Comparison of ENCODE assay signal across 22 cellular contexts in genomic region chr2:164879901-164880535, GRCh38. TPM values are rescaled to one million over a fixed set of nuclear protein-coding genes. Genes with fewer than 3 reads are reported as not detected.
DNase-seq lines count a peak whose midpoint lies in the region; ATAC-seq, FAIRE-seq and TF ChIP-seq lines count a peak whose summit lies in the region.
"Had no signal": no experiment of that assay in that cellular context is flagged by ENCODE, and none has a peak within 500 bp of the region (broad histone marks: within the 10 kb centered on the region; RNA-seq: fewer than 3 reads in every experiment).

No MANE protein-coding gene starts in this region.

- no peak overlapping the region for H3K18ac ChIP-seq in mesendoderm (ENCODE audit: low read length)

- TF ChIP-seq CTCF in HepG2 (CRISPR knock-in tag; IDR thresholded peaks at IDR 0.05) = no peak
- TF ChIP-seq CTCF in right lobe of liver (IDR thresholded peaks at IDR 0.05) = no peak
- TF ChIP-seq CTCF in neural cell (IDR thresholded peaks at IDR 0.05; ENCODE audit: poor library complexity, severe bottlenecking) = no peak

- ATAC-seq in HepG2 = no peak
- no peak for ATAC-seq in right lobe of liver
- no peak for ATAC-seq in GM21723 (IDR thresholded peaks at IDR 0.05; ENCODE audit: unreplicated experiment)
- ATAC-seq: K562 had no signal

- no peak overlapping the region for H2AK5ac ChIP-seq in mesendoderm (ENCODE audit: low read length)

- in situ Hi-C loops in HepG2 (cut with HindIII; ENCODE audit: extremely low pct_ligation_motif_present, low pct_unique_long_range_greater_than_20kb) = no loop called here

- H2AFZ ChIP-seq in HepG2 (ENCODE audit: low read length) = no peak overlapping the region
- H2AFZ ChIP-seq in neural cell (ENCODE audit: low read depth, low read length) = no peak overlapping the region

- WGBS in HepG2 (ENCODE audit: low lambda C conversion rate) = 92% methylated on average over 2 of the region's 2 CpGs
- 57% methylated on average over 2 of the region's 2 CpGs for WGBS in right lobe of liver (ENCODE audit: insufficient coverage, low coverage, low lambda C conversion rate, missing lambda C conversion rate)
- WGBS in mesendoderm (ENCODE audit: extremely low coverage, insufficient coverage, low lambda C conversion rate) = no CpG with 5 or more reads among the region's 2 CpGs

- H3K79me2 ChIP-seq in HepG2 (ENCODE audit: insufficient read depth, low read length) = peaks cover 2% of the 10 kb centered on the region
- no peaks in the 10 kb centered on the region for H3K79me2 ChIP-seq in neural cell (replicated peaks; ENCODE audit: insufficient read depth, low read length)
- H3K79me2 ChIP-seq in mesendoderm (ENCODE audit: control insufficient read depth, insufficient read depth, low read length) = no peaks in the 10 kb centered on the region

- no peak overlapping the region for H3K4me3 ChIP-seq in HepG2 (replicated peaks in 1 of 3; ENCODE audit: insufficient read depth in 1 of 3, low read depth in 2 of 3, low read length in 3 of 3)
- no peak overlapping the region for H3K4me3 ChIP-seq in right lobe of liver
- H3K4me3 ChIP-seq in neural cell (ENCODE audit: low read length) = peak overlapping the region; percentile 1
- H3K4me3 ChIP-seq in subcutaneous abdominal adipose tissue (ENCODE audit: low read depth in 1 of 5, low read length in 5 of 5) = no peak overlapping the region
- H3K4me3 ChIP-seq in mesendoderm (ENCODE audit: low read length) = no peak overlapping the region
- H3K4me3 ChIP-seq: K562, Peyer's patch had no signal

- H2BK5ac ChIP-seq in mesendoderm (ENCODE audit: low read length) = no peak overlapping the region

- no peak overlapping the region for H3K4me2 ChIP-seq in HepG2 (ENCODE audit: low read depth, low read length)
- H3K4me2 ChIP-seq in neural cell (ENCODE audit: low read length) = no peak overlapping the region
- H3K4me2 ChIP-seq in mesendoderm (ENCODE audit: low read length) = no peak overlapping the region
- H3K4me2 ChIP-seq: SK-N-SH had no signal

- no TSS peak for BruUV-seq in HepG2 (replicated peaks; lab: Mats Ljungman, UMichigan)

- no peak overlapping the region for H2BK15ac ChIP-seq in mesendoderm (replicated peaks; ENCODE audit: low read depth)

- H3K9me3 ChIP-seq in HepG2 (ENCODE audit: low read length) (no peaks in the 10 kb centered on the region), right lobe of liver (no peaks in the 10 kb centered on the region), neural cell (ENCODE audit: low read length) (no peaks in the 10 kb centered on the region), subcutaneous abdominal adipose tissue (ENCODE audit: control insufficient read depth in 5 of 5, low read length in 5 of 5) (no peaks in the 10 kb centered on the region)
- H3K9me3 ChIP-seq: Peyer's patch, SK-N-SH had no signal

- CTCF ChIA-PET in HepG2 (lab: Yijun Ruan, JAX; ENCODE audit: low intra/inter-chr PET ratio, low total read pairs) = no interaction called here

- H3K23ac ChIP-seq in mesendoderm (ENCODE audit: low read length) = no peak overlapping the region

- H3K4ac ChIP-seq in mesendoderm (ENCODE audit: low read depth, low read length) = no peak overlapping the region

- H3K4me1 ChIP-seq in HepG2 (ENCODE audit: insufficient read depth, low read length) (peaks cover 75% of the 10 kb centered on the region), right lobe of liver (peaks cover 0 to 40% (median 13%) of the 10 kb centered on the region in 4 donors), subcutaneous abdominal adipose tissue (ENCODE audit: control insufficient read depth in 5 of 5, insufficient read depth in 5 of 5, low read length in 5 of 5) (peaks cover 3 to 52% (median 21%) of the 10 kb centered on the region in 5 donors), mesendoderm (ENCODE audit: control insufficient read depth, low read depth, low read length) (no peaks in the 10 kb centered on the region)

- TF ChIP-seq POLR2A in HepG2 (IDR thresholded peaks at IDR 0.05; ENCODE audit: insufficient read depth in 1 of 2, low read depth in 2 of 2, low read length in 2 of 2) = no peak
- no peak for TF ChIP-seq POLR2A in right lobe of liver (IDR thresholded peaks at IDR 0.05)

- H4K20me1 ChIP-seq in HepG2 (ENCODE audit: insufficient read depth, low read length) (no peaks in the 10 kb centered on the region), neural cell (ENCODE audit: insufficient read depth) (no peaks in the 10 kb centered on the region)

- H3K9me2 ChIP-seq in neural cell (ENCODE audit: insufficient read depth, low read length) = no peaks in the 10 kb centered on the region
- H3K9me2 ChIP-seq: SK-N-SH had no signal

- H3K36me3 ChIP-seq in HepG2 (replicated peaks in 1 of 2; ENCODE audit: control insufficient read depth in 1 of 2, insufficient read depth in 2 of 2, low read length in 2 of 2) = no peaks in the 10 kb centered on the region
- H3K36me3 ChIP-seq in right lobe of liver = no peaks in the 10 kb centered on the region
- H3K36me3 ChIP-seq in neural cell (ENCODE audit: insufficient read depth, low read length) = no peaks in the 10 kb centered on the region
- H3K36me3 ChIP-seq in subcutaneous abdominal adipose tissue (ENCODE audit: control insufficient read depth in 5 of 5, insufficient read depth in 5 of 5, low read length in 5 of 5) = no peaks in the 10 kb centered on the region
- no peaks in the 10 kb centered on the region for H3K36me3 ChIP-seq in mesendoderm (ENCODE audit: control insufficient read depth, insufficient read depth, low read length)
- H3K36me3 ChIP-seq: Peyer's patch had no signal

- POLR2A ChIA-PET in HepG2 (lab: Yijun Ruan, JAX) = interaction anchor here (1.7 kb wide), 1 partner anchor 38 kb away, joined by 5 read pairs; the partner anchor contains the start of gene COBLL1

- no peak overlapping the region for H3K56ac ChIP-seq in mesendoderm (ENCODE audit: low read length)

- intact Hi-C loops in HepG2 (cut with micrococcal nuclease; ENCODE audit: unreplicated experiment) (loop anchor here (5.0 kb wide), 1 partner anchor 32 kb away; no protein-coding TSS in a partner anchor), right lobe of liver (cut with DNase I) (no loop called here)

- FAIRE-seq in HepG2 (lab: Jason Lieb, UNC) (no peak), endometrium (lab: Jason Lieb, UNC) (peak; percentile 98)
- FAIRE-seq: H54, K562 had no signal

- H4K8ac ChIP-seq in mesendoderm (ENCODE audit: low read depth, low read length) = no peak overlapping the region

- H3K27me3 ChIP-seq in HepG2 (ENCODE audit: control insufficient read depth in 1 of 2, insufficient read depth in 2 of 2, low read length in 2 of 2) (no peaks in the 10 kb centered on the region), right lobe of liver (no peaks in the 10 kb centered on the region), neural cell (ENCODE audit: insufficient read depth, low read depth, low read length) (no peaks in the 10 kb centered on the region), subcutaneous abdominal adipose tissue (ENCODE audit: control insufficient read depth in 5 of 5, insufficient read depth in 4 of 5, low read length in 5 of 5) (no peaks in the 10 kb centered on the region), mesendoderm (ENCODE audit: insufficient read depth, low read length, poor library complexity) (no peaks in the 10 kb centered on the region)
- H3K27me3 ChIP-seq: Peyer's patch had no signal

- DNase-seq in HepG2 (ENCODE audit: low spot score) (no peak), right lobe of liver (no peak), mesendoderm (no peak), anterior cingulate cortex (lab: John Stamatoyannopoulos, UW) (no peak)
- DNase-seq: Calu3, DMS79 treated with DMSO at 0.1 percent for 48 hours, Kasumi-1, NCI-H1105 treated with DMSO at 0.1 percent for 48 hours, NCI-H146, NCI-H2029, NCI-H446 treated with DMSO at 0.1 percent for 48 hours, NCI-H526, NCI-H82, Peyer's patch, SK-N-SH had no signal

- no peaks in the 10 kb centered on the region for H3F3A ChIP-seq in neural cell (ENCODE audit: insufficient read depth, low read length, poor library complexity, severe bottlenecking)

- H2BK120ac ChIP-seq in mesendoderm (ENCODE audit: low read depth, low read length) = no peak overlapping the region

- H4K5ac ChIP-seq in mesendoderm (ENCODE audit: low read length) = no peak overlapping the region

- TF ChIP-seq EP300 in HepG2 (IDR thresholded peaks at IDR 0.05; ENCODE audit: low read depth in 2 of 2, low read length in 2 of 2) = no peak
- no peak for TF ChIP-seq EP300 in HepG2 (CRISPR knock-in tag; IDR thresholded peaks at IDR 0.05; ENCODE audit: borderline replicate concordance)
- peak; percentile 79 for TF ChIP-seq EP300 in neural cell (conservative IDR thresholded peaks at IDR 0.05; ENCODE audit: poor library complexity, severe bottlenecking)

- TF ChIP-seq RAD21 in HepG2 (CRISPR knock-in tag; IDR thresholded peaks at IDR 0.05) (no peak), neural cell (conservative IDR thresholded peaks at IDR 0.05) (no peak)

- no peak overlapping the region for H3K9ac ChIP-seq in HepG2 (ENCODE audit: insufficient read depth, low read depth, low read length)
- H3K9ac ChIP-seq in neural cell (ENCODE audit: low read length) = no peak overlapping the region
- no peak overlapping the region for H3K9ac ChIP-seq in subcutaneous abdominal adipose tissue (ENCODE audit: low read length in 5 of 5)
- H3K9ac ChIP-seq in mesendoderm (ENCODE audit: low read length) = no peak overlapping the region
- H3K9ac ChIP-seq: SK-N-SH had no signal

- H3K79me1 ChIP-seq in mesendoderm (ENCODE audit: low read length) = no peaks in the 10 kb centered on the region

- H3K27ac ChIP-seq in HepG2 (ENCODE audit: extremely low read length, insufficient read depth, low read length) = peak overlapping the region; percentile 83
- peak overlapping the region in 1 of 3 donors; percentile 77 for H3K27ac ChIP-seq in right lobe of liver
- H3K27ac ChIP-seq in neural cell (ENCODE audit: low read length) = peak overlapping the region; percentile 18
- peak overlapping the region; percentile 89 for H3K27ac ChIP-seq in subcutaneous abdominal adipose tissue (ENCODE audit: low read depth, low read length)
- H3K27ac ChIP-seq in mesendoderm (ENCODE audit: low read depth, low read length) = no peak overlapping the region
- H3K27ac ChIP-seq: 22Rv1, Peyer's patch had no signal

RNA-seq across cellular contexts. Expression of gene COBLL1, which starts 38.4 kb away (rescaled TPM):
- total RNA-seq in HepG2 (2016; rRNA removed; fragmentation: Illumina TruSeq; extraction: Trizol) = 85.4 and 86.8 TPM in 2 replicates
- total RNA-seq in HepG2 (2016; cell fraction: cytosol; rRNA removed; fragmentation: Illumina TruSeq; extraction: Trizol; ENCODE audit: low read depth) = 35.1 and 42.3 TPM in 2 replicates
- total RNA-seq in HepG2 (2016; cell fraction: insoluble cytoplasmic fraction; rRNA removed; fragmentation: Illumina TruSeq; extraction: Trizol) = 73.7 and 77.7 TPM in 2 replicates
- total RNA-seq in HepG2 (2016; cell fraction: membrane; rRNA removed; fragmentation: Illumina TruSeq; extraction: Trizol) = 71.4 and 76.7 TPM in 2 replicates
- 248 and 259 TPM in 2 replicates for total RNA-seq in HepG2 (2016; cell fraction: nucleus; rRNA removed; fragmentation: Illumina TruSeq; extraction: Trizol)
- 24.8 and 32.6 TPM in 2 replicates for polyA plus RNA-seq in HepG2 (2011; rRNA removed)
- polyA plus RNA-seq in HepG2 (2011; cell fraction: cytosol; rRNA removed) = 19.5 and 26.5 TPM in 2 replicates
- polyA plus RNA-seq in HepG2 (2011; cell fraction: nucleus; rRNA removed) = 33.4 and 41.2 TPM in 2 replicates
- polyA plus RNA-seq in HepG2 (2012) = 31.4 and 38.1 TPM in 2 replicates
- polyA plus RNA-seq in HepG2 (2016; cell fraction: cytosol; fragmentation: Illumina TruSeq; extraction: Trizol; ENCODE audit: low read depth) = 6.4 and 6.8 TPM in 2 replicates
- 88.1 and 93.4 TPM in 2 replicates for polyA plus RNA-seq in HepG2 (2016; cell fraction: insoluble cytoplasmic fraction; fragmentation: Illumina TruSeq; extraction: Trizol; ENCODE audit: low read depth)
- polyA plus RNA-seq in HepG2 (2016; cell fraction: membrane; fragmentation: Illumina TruSeq; extraction: Trizol; ENCODE audit: low read depth) = 23.7 and 27.6 TPM in 2 replicates
- polyA plus RNA-seq in HepG2 (2016; cell fraction: nucleus; fragmentation: Illumina TruSeq; extraction: Trizol; ENCODE audit: insufficient read depth, low read depth) = 92.3 and 103 TPM in 2 replicates
- polyA minus RNA-seq in HepG2 (2011; rRNA and poly(A)+ RNA removed; ENCODE audit: low replicate concordance) = 16.0 and 59.5 TPM in 2 replicates
- polyA minus RNA-seq in HepG2 (2011; cell fraction: cytosol; rRNA and poly(A)+ RNA removed) = 45.9 and 59.2 TPM in 2 replicates
- 337 and 403 TPM in 2 replicates for polyA minus RNA-seq in HepG2 (2011; cell fraction: nucleus; rRNA and poly(A)+ RNA removed)
- 100 to 1,000 TPM in 1 of 6 experiments, 10 to 100 TPM in 5; 38.1 to 133 (median 67.6) TPM for total RNA-seq in right lobe of liver
- polyA plus RNA-seq in neural cell = 0.11 TPM in 1 of 2 replicates, not detected in the other
- 0.93 and 1.9 TPM in 2 replicates for polyA minus RNA-seq in neural cell
- 7.7 TPM for polyA plus RNA-seq in mesendoderm (2013, experiment 1 of 2)
- polyA plus RNA-seq in mesendoderm (2013, experiment 2 of 2) = 7.3 TPM
